ENCODE assay signal across 8 cellular contexts in the genomic region with DNA sequence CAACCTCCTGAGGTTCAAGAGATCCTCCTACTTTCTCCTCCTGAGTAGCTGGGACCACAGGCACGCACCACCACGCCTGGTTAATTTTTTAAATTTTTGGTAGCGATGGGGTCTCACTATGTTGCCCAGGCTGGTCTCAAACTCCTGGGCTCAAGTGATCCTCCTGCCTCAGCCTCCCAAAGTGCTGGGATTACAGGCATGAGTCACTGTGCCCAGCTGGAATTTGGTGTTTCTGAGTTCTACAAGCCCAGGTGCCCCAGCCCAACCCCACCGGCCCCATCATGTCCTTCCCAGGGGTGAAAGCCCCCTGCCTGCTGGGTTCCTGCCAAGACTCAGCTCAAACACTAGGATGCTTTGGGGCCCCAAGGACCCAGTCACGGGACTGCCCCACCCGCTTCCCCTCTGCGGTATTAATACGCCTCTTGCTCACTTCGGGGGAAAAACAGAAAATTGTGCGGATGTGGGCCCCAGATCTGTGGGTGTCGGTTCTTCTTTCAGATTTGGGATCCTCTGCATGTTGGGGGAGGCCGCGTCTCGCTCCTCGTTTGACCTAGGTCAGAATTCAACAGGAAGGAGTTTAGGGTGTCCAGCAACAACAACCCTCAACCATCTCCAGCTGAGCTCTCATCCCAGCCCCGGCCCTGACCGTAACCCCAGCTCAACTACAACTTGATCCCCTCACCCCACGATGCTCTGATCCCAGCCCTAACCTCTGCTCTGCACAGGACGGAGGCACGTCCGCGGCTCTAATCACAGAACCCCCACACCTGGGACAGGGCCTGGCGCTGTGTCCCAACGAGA. TPM values are rescaled to one million over a fixed set of nuclear protein-coding genes. Genes with fewer than 3 reads are reported as not detected.
DNase-seq lines count a peak whose midpoint lies in the region; ATAC-seq, FAIRE-seq and TF ChIP-seq lines count a peak whose summit lies in the region.

No MANE protein-coding gene starts in this region.

- WGBS in heart right ventricle, 2 donors = 59 to 65% methylated on average over 24 of the region's 24 CpGs

- peak overlapping the region in 4 of 10 donors; percentile 12 to 88 (median 48) for H3K27ac ChIP-seq in heart right ventricle

- ATAC-seq in HG03175 (IDR thresholded peaks at IDR 0.05; ENCODE audit: unreplicated experiment) (peak; percentile 35), heart right ventricle (peak in 6 of 8 donors; percentile 38 to 73 (median 59)), HG03025 (IDR thresholded peaks at IDR 0.05; ENCODE audit: low FRiP score, unreplicated experiment) (no peak)

- H3K4me3 ChIP-seq in heart right ventricle = no peak overlapping the region

- in situ Hi-C loops in GM13977 (cut with MboI; ENCODE audit: low pct_unique_long_range_greater_than_20kb, low sequenced_read_pairs, unreplicated experiment) = loop anchor here (10.0 kb wide), 1 partner anchor 89 kb away; no protein-coding TSS in a partner anchor

- H3K4me1 Mint-ChIP-seq in osteocyte (ENCODE audit: unreplicated experiment) = no peaks in the 10 kb centered on the region

- H3K9me3 ChIP-seq in heart right ventricle = no peaks in the 10 kb centered on the region

- no peaks in the 10 kb centered on the region for H3K36me3 ChIP-seq in heart right ventricle

- TF ChIP-seq POLR2A in GM12891 (IDR thresholded peaks at IDR 0.05; ENCODE audit: low read depth, low read length) = no peak

- no peak for TF ChIP-seq CTCF in heart right ventricle (IDR thresholded peaks at IDR 0.05)
- TF ChIP-seq CTCF in osteocyte (IDR thresholded peaks at IDR 0.05) = no peak
- TF ChIP-seq CTCF in GM13977 (IDR thresholded peaks at IDR 0.05; ENCODE audit: extremely low read depth, insufficient read depth, missing control alignments) = no peak

- no peak overlapping the region for H3K27ac Mint-ChIP-seq in osteocyte (ENCODE audit: unreplicated experiment)

- intact Hi-C loops in heart right ventricle (cut with DNase I) = no loop called here

- DNase-seq in GM12891 (ENCODE audit: insufficient read length, low spot score) (peak; percentile 57), heart right ventricle (peak; percentile 32 to 44), osteocyte (ENCODE audit: extremely low spot score, unreplicated experiment) (no peak), GM13977 (ENCODE audit: low spot score) (no peak)
- peak; percentile 63 for DNase-seq in activated CD4-positive, alpha-beta T cell treated with anti-CD3 and anti-CD28 coated beads, Interleukin-2, amount 50 U/mL, for 1 hour
- peak; percentile 38 to 62 for DNase-seq in stimulated activated CD8-positive, alpha-beta memory T cell treated with anti-CD3 and anti-CD28 coated beads, Interleukin-15, amount 100 ng/mL, for 4 hours (ENCODE audit: low read depth in 2 of 2)

- H3K27me3 ChIP-seq in heart right ventricle = peaks cover 0 to 39% (median 20%) of the 10 kb centered on the region in 7 donors

- peaks cover 0 to 38% (median 0%) of the 10 kb centered on the region in 9 donors for H3K4me1 ChIP-seq in heart right ventricle

- peaks cover 10% of the 10 kb centered on the region for H3K27me3 Mint-ChIP-seq in osteocyte (ENCODE audit: unreplicated experiment)

- no peaks in the 10 kb centered on the region for H3K9me3 Mint-ChIP-seq in osteocyte (ENCODE audit: unreplicated experiment)

- FAIRE-seq in GM12891 (lab: Jason Lieb, UNC) = peak; percentile 97

- no peak overlapping the region for H3K4me3 Mint-ChIP-seq in osteocyte (ENCODE audit: unreplicated experiment)

- no peaks in the 10 kb centered on the region for H3K36me3 Mint-ChIP-seq in osteocyte (ENCODE audit: unreplicated experiment)

TF ChIP-seq in GM12891, 5 proteins besides CTCF, POLR2A, EP300 and RAD21:
- TF ChIP-seq TAF1 (IDR thresholded peaks at IDR 0.05; ENCODE audit: low read depth, low read length) (peak; percentile 25; the same call in 1 of the 2 replicates), POLR2AphosphoS5 (IDR thresholded peaks at IDR 0.05; ENCODE audit: low read depth, low read length) (peak; percentile 52; the same call in 1 of the 2 replicates), POU2F2 (IDR thresholded peaks at IDR 0.05; ENCODE audit: low read depth, low read length) (peak; percentile 86), SPI1 (IDR thresholded peaks at IDR 0.05; ENCODE audit: low read depth, low read length) (peak; percentile 90), PAX5 (IDR thresholded peaks at IDR 0.05; ENCODE audit: insufficient read depth, low read length, severe bottlenecking) (peak; percentile 60)

RNA-seq across cellular contexts. Expression of a gene that starts 3.7 kb away (rescaled TPM):
- 641 TPM for polyA plus RNA-seq in GM12891 (2012; ENCODE audit: low read depth, missing spikeins)
- total RNA-seq in heart right ventricle = 1 to 10 TPM in 1 of 10 donors, under 1 TPM in 4, not detected in 5; 0.21 to 1.0 (median 0.44) TPM
- under 1 TPM; 0.13 to 0.44 TPM for polyA plus RNA-seq in heart right ventricle
- total RNA-seq in osteocyte = not detected in 2 replicates

RNA-seq across cellular contexts. Expression of a gene that starts 25.0 kb away (rescaled TPM):
- 179 TPM for polyA plus RNA-seq in GM12891 (2012; ENCODE audit: low read depth, missing spikeins)
- total RNA-seq in heart right ventricle (100 to 1,000 TPM in 3 of 10 donors, 10 to 100 TPM in 7; 75.3 to 132 (median 86.0) TPM), osteocyte (105 and 108 TPM in 2 replicates)
- 100 to 1,000 TPM; 149 to 388 TPM for polyA plus RNA-seq in heart right ventricle

RNA-seq across cellular contexts. Expression of a gene that starts 26.3 kb away (rescaled TPM):
- 2.7 TPM for polyA plus RNA-seq in GM12891 (2012; ENCODE audit: low read depth, missing spikeins)
- 1 to 10 TPM in 3 of 10 donors, under 1 TPM in 4, not detected in 3; 0.25 to 4.2 (median 0.91) TPM for total RNA-seq in heart right ventricle
- polyA plus RNA-seq in heart right ventricle = under 1 TPM; 0.20 to 0.73 TPM
- not detected in 2 replicates for total RNA-seq in osteocyte

RNA-seq across cellular contexts. Expression of a gene that starts 28.7 kb away (rescaled TPM):
- 0.24 TPM for polyA plus RNA-seq in GM12891 (2012; ENCODE audit: low read depth, missing spikeins)
- 1 to 10 TPM in 1 of 10 donors, under 1 TPM in 5, not detected in 4; 0.17 to 1.2 (median 0.25) TPM for total RNA-seq in heart right ventricle
- polyA plus RNA-seq in heart right ventricle = under 1 TPM in 1 of 2 donors, not detected in 1; 0.71 TPM
- not detected in 2 replicates for total RNA-seq in osteocyte

RNA-seq across cellular contexts. Expression of a gene that starts 36.7 kb away (rescaled TPM):
- not detected for polyA plus RNA-seq in GM12891 (2012; ENCODE audit: low read depth, missing spikeins)
- total RNA-seq in heart right ventricle (under 1 TPM in 2 of 10 donors, not detected in 8; 0.51 to 0.76 TPM), osteocyte (not detected in 2 replicates)
- 10 to 100 TPM in 1 of 2 donors, 1 to 10 TPM in 1; 8.5 to 12.6 TPM for polyA plus RNA-seq in heart right ventricle

Comparison
In these comparisons a context has a peak if more than half of its experiments do, and no peak if none do; other contexts are left out.
1. DNase-seq: peak in GM12891 (single experiment), activated CD4-positive, alpha-beta T cell treated with anti-CD3 and anti-CD28 coated beads, Interleukin-2, amount 50 U/mL, for 1 hour (single experiment), heart right ventricle (2 of 2) and stimulated activated CD8-positive, alpha-beta memory T cell treated with anti-CD3 and anti-CD28 coated beads, Interleukin-15, amount 100 ng/mL, for 4 hours (2 of 2); none in osteocyte (single experiment) and GM13977 (single experiment).